In genomic region chrX:123899701-123900100, GRCh38 we compare ENCODE assay signal across 1 cellular context.
TF ChIP-seq lines count a peak whose summit lies in the region.

No MANE protein-coding gene starts in this region.

TF ChIP-seq in IMR-90, 13 proteins besides CTCF, POLR2A, EP300 and RAD21 (continued from another document):
- no peak for TF ChIP-seq ELK1 (IDR thresholded peaks at IDR 0.05; ENCODE audit: borderline replicate concordance, low read depth, low read length)
- TF ChIP-seq RCOR1 (IDR thresholded peaks at IDR 0.05; ENCODE audit: insufficient replicate concordance, low read length) = no peak
- TF ChIP-seq CHD1 (IDR thresholded peaks at IDR 0.05; ENCODE audit: low read depth, low read length) = no peak
- no peak for TF ChIP-seq MXI1 (IDR thresholded peaks at IDR 0.05; ENCODE audit: borderline replicate concordance, low read depth, low read length)
- no peak for TF ChIP-seq NFE2L2 (IDR thresholded peaks at IDR 0.05; ENCODE audit: low read depth, low read length)
- TF ChIP-seq SMC3 (IDR thresholded peaks at IDR 0.05; ENCODE audit: low read depth, low read length) = no peak
- TF ChIP-seq BHLHE40 (IDR thresholded peaks at IDR 0.05; ENCODE audit: low read depth, low read length) = no peak
- no peak for TF ChIP-seq CEBPB (IDR thresholded peaks at IDR 0.05; ENCODE audit: low read depth, low read length)
- TF ChIP-seq RFX5 (IDR thresholded peaks at IDR 0.05; ENCODE audit: low read depth, low read length) = no peak
- no peak for TF ChIP-seq USF2 (IDR thresholded peaks at IDR 0.05; ENCODE audit: low read depth, low read length)
